Comparison of ENCODE assay signal across 19 cellular contexts in the genomic region with DNA sequence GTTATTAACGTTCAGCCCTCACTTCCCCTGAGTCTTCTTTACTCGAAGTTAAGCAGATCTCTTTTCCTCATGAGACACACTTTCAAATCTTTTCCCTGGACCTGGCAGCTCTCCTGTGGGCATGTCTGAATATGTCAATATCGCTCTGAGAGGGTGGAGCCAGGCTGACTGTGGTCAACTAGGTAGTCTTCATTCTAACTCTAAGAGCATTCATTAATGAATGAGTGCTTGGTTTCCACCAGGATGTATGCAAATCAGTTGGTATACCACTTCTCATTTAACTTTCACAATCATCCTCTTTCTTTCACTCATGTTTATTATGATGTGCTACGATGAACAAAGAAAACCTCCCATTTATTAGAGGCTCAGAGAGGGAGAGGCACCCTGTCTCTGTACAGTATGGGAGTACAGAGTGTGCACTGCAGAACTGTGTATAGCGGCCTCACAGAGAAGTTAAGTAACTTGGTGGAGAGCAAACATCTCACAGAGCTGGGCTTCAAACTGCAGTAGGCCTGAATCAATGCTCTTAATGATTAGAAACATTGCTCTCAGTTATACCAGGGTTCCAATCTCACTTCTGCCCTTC. TPM values are rescaled to one million over a fixed set of nuclear protein-coding genes. Genes with fewer than 3 reads are reported as not detected.
DNase-seq lines count a peak whose midpoint lies in the region; ATAC-seq, FAIRE-seq and TF ChIP-seq lines count a peak whose summit lies in the region.
"Had no signal": no experiment of that assay in that cellular context is flagged by ENCODE, and none has a peak within 500 bp of the region (broad histone marks: within the 10 kb centered on the region; RNA-seq: fewer than 3 reads in every experiment).

No MANE protein-coding gene starts in this region.

- H3K27ac Mint-ChIP-seq in stimulated activated naive B cell treated with anti-CD40 and anti-IgM and Interleukin-4, amounts not matched to agents 10 μg/mL and 1 μg/mL and 100 μg/mL, for 72 hours = peak overlapping the region; percentile 56
- H3K27ac Mint-ChIP-seq: activated naive CD8-positive, alpha-beta T cell treated with anti-CD3 and anti-CD28 coated beads for 36 hours; progenitor cell of endocrine pancreas had no signal

- H3K9me3 ChIP-seq in HepG2 (ENCODE audit: low read length) = no peaks in the 10 kb centered on the region
- H3K9me3 ChIP-seq in right lobe of liver = no peaks in the 10 kb centered on the region
- no peaks in the 10 kb centered on the region for H3K9me3 ChIP-seq in gastroesophageal sphincter
- H3K9me3 ChIP-seq: A549 had no signal

- no peak overlapping the region for H3K4me3 Mint-ChIP-seq in stimulated activated naive B cell treated with anti-CD40 and anti-IgM and Interleukin-4, amounts not matched to agents 10 μg/mL and 1 μg/mL and 100 μg/mL, for 72 hours
- H3K4me3 Mint-ChIP-seq: activated naive CD8-positive, alpha-beta T cell treated with anti-CD3 and anti-CD28 coated beads for 36 hours had no signal

- DNase-seq in HepG2 (ENCODE audit: low spot score) = no peak
- DNase-seq in right lobe of liver = no peak
- peak; percentile 26 for DNase-seq in MV-4-11 (lab: John Stamatoyannopoulos, UW)
- DNase-seq in stimulated activated naive B cell treated with anti-CD40 and anti-IgM and Interleukin-4, amounts not matched to agents 10 μg/mL and 1 μg/mL and 100 μg/mL, for 72 hours = no peak
- DNase-seq in NCI-H226 = no peak
- no peak for DNase-seq in stimulated activated CD4-positive, alpha-beta T cell treated with anti-CD3 and anti-CD28 coated beads, Interleukin-4, amount 100 ng/mL, for 1 hour
- DNase-seq: activated naive CD8-positive, alpha-beta T cell treated with anti-CD3 and anti-CD28 coated beads for 36 hours; caudate nucleus; glutamatergic neuron; NCI-H146; NCI-H446; RPMI8226; stimulated activated CD4-positive, alpha-beta T cell treated with anti-CD3 and anti-CD28 coated beads, Interleukin-15, amount 100 ng/mL, for 24 hours; T-helper 2 cell had no signal

- no peaks in the 10 kb centered on the region for H3K9me3 Mint-ChIP-seq in stimulated activated naive B cell treated with anti-CD40 and anti-IgM and Interleukin-4, amounts not matched to agents 10 μg/mL and 1 μg/mL and 100 μg/mL, for 72 hours
- H3K9me3 Mint-ChIP-seq: activated naive CD8-positive, alpha-beta T cell treated with anti-CD3 and anti-CD28 coated beads for 36 hours had no signal

- H3K79me2 ChIP-seq in HepG2 (ENCODE audit: insufficient read depth, low read length) = no peaks in the 10 kb centered on the region

- H3K4me1 ChIP-seq in HepG2 (ENCODE audit: insufficient read depth, low read length) (no peaks in the 10 kb centered on the region), right lobe of liver (no peaks in the 10 kb centered on the region), gastroesophageal sphincter (peaks cover 0 to 7% (median 3%) of the 10 kb centered on the region in 3 donors)
- H3K4me1 ChIP-seq: A549 had no signal

- POLR2A ChIA-PET in HepG2 (lab: Yijun Ruan, JAX) = no interaction called here

- TF ChIP-seq RAD21 in HepG2 (CRISPR knock-in tag; IDR thresholded peaks at IDR 0.05) = no peak

- intact Hi-C loops in HepG2 (cut with micrococcal nuclease; ENCODE audit: unreplicated experiment) = no loop called here
- intact Hi-C loops in right lobe of liver (cut with DNase I) = no loop called here

- no peak overlapping the region for H3K27ac ChIP-seq in HepG2 (ENCODE audit: extremely low read length, insufficient read depth, low read length)
- no peak overlapping the region for H3K27ac ChIP-seq in right lobe of liver
- no peak overlapping the region for H3K27ac ChIP-seq in gastroesophageal sphincter
- H3K27ac ChIP-seq: A549 had no signal

- in situ Hi-C loops in HepG2 (cut with HindIII; ENCODE audit: extremely low pct_ligation_motif_present, low pct_unique_long_range_greater_than_20kb) = no loop called here

- ATAC-seq in HepG2 (peak; percentile 22; the same call in 1 of the 3 replicates), right lobe of liver (no peak), GM21786 (IDR thresholded peaks at IDR 0.05; ENCODE audit: unreplicated experiment) (peak; percentile 61), gastroesophageal sphincter (no peak)
- peak; percentile 91 to 92 for ATAC-seq in stimulated activated naive B cell treated with anti-CD40 and anti-IgM and Interleukin-4, amounts not matched to agents 10 μg/mL and 1 μg/mL and 100 μg/mL, for 72 hours (replicated peaks)
- ATAC-seq: A549, HCT116 had no signal

- peaks cover 0 to 2% of the 10 kb centered on the region in 2 donors for H3K36me3 Mint-ChIP-seq in stimulated activated naive B cell treated with anti-CD40 and anti-IgM and Interleukin-4, amounts not matched to agents 10 μg/mL and 1 μg/mL and 100 μg/mL, for 72 hours
- H3K36me3 Mint-ChIP-seq: activated naive CD8-positive, alpha-beta T cell treated with anti-CD3 and anti-CD28 coated beads for 36 hours had no signal

- CTCF ChIA-PET in HepG2 (lab: Yijun Ruan, JAX; ENCODE audit: low intra/inter-chr PET ratio, low total read pairs) = no interaction called here

- WGBS in HepG2 (ENCODE audit: low lambda C conversion rate) = 12% methylated on average over 5 of the region's 5 CpGs
- 53% methylated on average over 5 of the region's 5 CpGs for WGBS in right lobe of liver (ENCODE audit: insufficient coverage, low coverage, low lambda C conversion rate, missing lambda C conversion rate)
- 71 to 75% methylated on average over 3 to 5 of the region's 5 CpGs for WGBS in gastroesophageal sphincter (ENCODE audit: low coverage in 1 of 2), 2 donors

- H3K27me3 Mint-ChIP-seq in stimulated activated naive B cell treated with anti-CD40 and anti-IgM and Interleukin-4, amounts not matched to agents 10 μg/mL and 1 μg/mL and 100 μg/mL, for 72 hours = peaks cover 7 to 16% of the 10 kb centered on the region in 2 donors
- H3K27me3 Mint-ChIP-seq: activated naive CD8-positive, alpha-beta T cell treated with anti-CD3 and anti-CD28 coated beads for 36 hours had no signal

- H3K4me3 ChIP-seq in HepG2 (replicated peaks in 1 of 3; ENCODE audit: insufficient read depth in 1 of 3, low read depth in 2 of 3, low read length in 3 of 3) (no peak overlapping the region), right lobe of liver (no peak overlapping the region), gastroesophageal sphincter (no peak overlapping the region)
- H3K4me3 ChIP-seq: A549 had no signal

- peaks cover 14 to 19% of the 10 kb centered on the region in 2 donors for H3K4me1 Mint-ChIP-seq in stimulated activated naive B cell treated with anti-CD40 and anti-IgM and Interleukin-4, amounts not matched to agents 10 μg/mL and 1 μg/mL and 100 μg/mL, for 72 hours
- H3K4me1 Mint-ChIP-seq: activated naive CD8-positive, alpha-beta T cell treated with anti-CD3 and anti-CD28 coated beads for 36 hours had no signal

- H3K27me3 ChIP-seq in HepG2 (ENCODE audit: control insufficient read depth in 1 of 2, insufficient read depth in 2 of 2, low read length in 2 of 2) = peaks cover 2 to 25% of the 10 kb centered on the region in 2 experiments; a peak in 4 of 5 replicates
- H3K27me3 ChIP-seq in right lobe of liver = no peaks in the 10 kb centered on the region
- peaks cover 8% of the 10 kb centered on the region for H3K27me3 ChIP-seq in gastroesophageal sphincter

- H4K20me1 ChIP-seq in HepG2 (ENCODE audit: insufficient read depth, low read length) = no peaks in the 10 kb centered on the region

- no peak for FAIRE-seq in HepG2 (lab: Jason Lieb, UNC)
- FAIRE-seq: A549 had no signal

- no peaks in the 10 kb centered on the region for H3K36me3 ChIP-seq in HepG2 (replicated peaks in 1 of 2; ENCODE audit: control insufficient read depth in 1 of 2, insufficient read depth in 2 of 2, low read length in 2 of 2)
- H3K36me3 ChIP-seq in right lobe of liver = no peaks in the 10 kb centered on the region
- H3K36me3 ChIP-seq in gastroesophageal sphincter = no peaks in the 10 kb centered on the region

- TF ChIP-seq POLR2A in HepG2 (IDR thresholded peaks at IDR 0.05; ENCODE audit: insufficient read depth in 1 of 2, low read depth in 2 of 2, low read length in 2 of 2) (no peak), right lobe of liver (IDR thresholded peaks at IDR 0.05) (no peak), gastroesophageal sphincter (IDR thresholded peaks at IDR 0.05) (no peak)

- TF ChIP-seq CTCF in HepG2 (CRISPR knock-in tag; IDR thresholded peaks at IDR 0.05) (no peak), right lobe of liver (IDR thresholded peaks at IDR 0.05) (no peak), gastroesophageal sphincter (IDR thresholded peaks at IDR 0.05) (no peak)

- no peak overlapping the region for H3K4me2 ChIP-seq in HepG2 (ENCODE audit: low read depth, low read length)
- H3K4me2 ChIP-seq: A549 had no signal

- BruUV-seq in HepG2 (replicated peaks; lab: Mats Ljungman, UMichigan) = no TSS peak

- H2AFZ ChIP-seq in HepG2 (ENCODE audit: low read length) = no peak overlapping the region

- H3K9ac ChIP-seq in HepG2 (ENCODE audit: insufficient read depth, low read depth, low read length) = no peak overlapping the region

- TF ChIP-seq EP300 in HepG2 (IDR thresholded peaks at IDR 0.05; ENCODE audit: low read depth in 2 of 2, low read length in 2 of 2) (no peak), HepG2 (CRISPR knock-in tag; IDR thresholded peaks at IDR 0.05; ENCODE audit: borderline replicate concordance) (no peak), gastroesophageal sphincter (IDR thresholded peaks at IDR 0.05) (no peak)

RNA-seq across cellular contexts. Expression of a gene that starts 39.9 kb away (rescaled TPM):
- total RNA-seq in HepG2 (2016; rRNA removed; fragmentation: Illumina TruSeq; extraction: Trizol) = 0.11 and 0.15 TPM in 2 replicates
- 0.09 and 0.10 TPM in 2 replicates for total RNA-seq in HepG2 (2016; cell fraction: cytosol; rRNA removed; fragmentation: Illumina TruSeq; extraction: Trizol; ENCODE audit: low read depth)
- total RNA-seq in HepG2 (2016; cell fraction: insoluble cytoplasmic fraction; rRNA removed; fragmentation: Illumina TruSeq; extraction: Trizol) = 0.06 and 0.11 TPM in 2 replicates
- total RNA-seq in HepG2 (2016; cell fraction: membrane; rRNA removed; fragmentation: Illumina TruSeq; extraction: Trizol) = 0.10 TPM in 1 of 2 replicates, not detected in the other
- total RNA-seq in HepG2 (2016; cell fraction: nucleus; rRNA removed; fragmentation: Illumina TruSeq; extraction: Trizol) = 0.40 and 0.50 TPM in 2 replicates
- 0.01 and 0.05 TPM in 2 replicates for polyA plus RNA-seq in HepG2 (2011; rRNA removed)
- 0.04 and 0.09 TPM in 2 replicates for polyA plus RNA-seq in HepG2 (2011; cell fraction: cytosol; rRNA removed)
- polyA plus RNA-seq in HepG2 (2011; cell fraction: nucleus; rRNA removed) = 0.06 and 0.10 TPM in 2 replicates
- 0.04 TPM in 1 of 2 replicates, not detected in the other for polyA plus RNA-seq in HepG2 (2012)
- polyA plus RNA-seq in HepG2 (2016; cell fraction: cytosol; fragmentation: Illumina TruSeq; extraction: Trizol; ENCODE audit: low read depth) = 0.05 TPM in 1 of 2 replicates, not detected in the other
- 0.08 TPM in 1 of 2 replicates, not detected in the other for polyA plus RNA-seq in HepG2 (2016; cell fraction: insoluble cytoplasmic fraction; fragmentation: Illumina TruSeq; extraction: Trizol; ENCODE audit: low read depth)
- 0.06 TPM in 1 of 2 replicates, not detected in the other for polyA plus RNA-seq in HepG2 (2016; cell fraction: membrane; fragmentation: Illumina TruSeq; extraction: Trizol; ENCODE audit: low read depth)
- polyA plus RNA-seq in HepG2 (2016; cell fraction: nucleus; fragmentation: Illumina TruSeq; extraction: Trizol; ENCODE audit: insufficient read depth, low read depth) = 0.20 and 0.56 TPM in 2 replicates
- polyA minus RNA-seq in HepG2 (2011; rRNA and poly(A)+ RNA removed; ENCODE audit: low replicate concordance) = 0.05 TPM in 1 of 2 replicates, not detected in the other
- not detected in 2 replicates for polyA minus RNA-seq in HepG2 (2011; cell fraction: cytosol; rRNA and poly(A)+ RNA removed)
- 0.25 and 0.26 TPM in 2 replicates for polyA minus RNA-seq in HepG2 (2011; cell fraction: nucleus; rRNA and poly(A)+ RNA removed)
- under 1 TPM in 4 of 6 experiments, not detected in 2; 0.12 to 0.25 (median 0.17) TPM for total RNA-seq in right lobe of liver
- under 1 TPM in 1 of 4 donors, not detected in 3; 0.54 TPM for total RNA-seq in gastroesophageal sphincter

RNA-seq across cellular contexts. Expression of a gene that starts 51.3 kb away (rescaled TPM):
- total RNA-seq in HepG2 (2016; rRNA removed; fragmentation: Illumina TruSeq; extraction: Trizol) = not detected in 2 replicates
- total RNA-seq in HepG2 (2016; cell fraction: cytosol; rRNA removed; fragmentation: Illumina TruSeq; extraction: Trizol; ENCODE audit: low read depth) = not detected in 2 replicates
- total RNA-seq in HepG2 (2016; cell fraction: insoluble cytoplasmic fraction; rRNA removed; fragmentation: Illumina TruSeq; extraction: Trizol) = not detected in 2 replicates
- total RNA-seq in HepG2 (2016; cell fraction: membrane; rRNA removed; fragmentation: Illumina TruSeq; extraction: Trizol) = not detected in 2 replicates
- total RNA-seq in HepG2 (2016; cell fraction: nucleus; rRNA removed; fragmentation: Illumina TruSeq; extraction: Trizol) = not detected in 2 replicates
- not detected in 2 replicates for polyA plus RNA-seq in HepG2 (2011; rRNA removed)
- not detected in 2 replicates for polyA plus RNA-seq in HepG2 (2011; cell fraction: cytosol; rRNA removed)
- polyA plus RNA-seq in HepG2 (2011; cell fraction: nucleus; rRNA removed) = not detected in 2 replicates
- 0.19 and 0.24 TPM in 2 replicates for polyA plus RNA-seq in HepG2 (2012)
- not detected in 2 replicates for polyA plus RNA-seq in HepG2 (2016; cell fraction: cytosol; fragmentation: Illumina TruSeq; extraction: Trizol; ENCODE audit: low read depth)
- polyA plus RNA-seq in HepG2 (2016; cell fraction: insoluble cytoplasmic fraction; fragmentation: Illumina TruSeq; extraction: Trizol; ENCODE audit: low read depth) = not detected in 2 replicates
- not detected in 2 replicates for polyA plus RNA-seq in HepG2 (2016; cell fraction: membrane; fragmentation: Illumina TruSeq; extraction: Trizol; ENCODE audit: low read depth)
- polyA plus RNA-seq in HepG2 (2016; cell fraction: nucleus; fragmentation: Illumina TruSeq; extraction: Trizol; ENCODE audit: insufficient read depth, low read depth) = not detected in 2 replicates
- polyA minus RNA-seq in HepG2 (2011; rRNA and poly(A)+ RNA removed; ENCODE audit: low replicate concordance) = not detected in 2 replicates
- polyA minus RNA-seq in HepG2 (2011; cell fraction: cytosol; rRNA and poly(A)+ RNA removed) = not detected in 2 replicates
- polyA minus RNA-seq in HepG2 (2011; cell fraction: nucleus; rRNA and poly(A)+ RNA removed) = not detected in 2 replicates
- 10 to 100 TPM in 1 of 6 experiments, 1 to 10 TPM in 5; 1.9 to 20.5 (median 3.4) TPM for total RNA-seq in right lobe of liver
- total RNA-seq in gastroesophageal sphincter = 1 to 10 TPM in 2 of 4 donors, under 1 TPM in 1, not detected in 1; 0.62 to 5.0 (median 1.4) TPM
- total RNA-seq: progenitor cell of endocrine pancreas had no signal
- polyA plus RNA-seq: A549 had no signal

Comparison
In these comparisons a context has a peak if more than half of its experiments do, and no peak if none do; other contexts are left out.
1. ATAC-seq: peak in HepG2 (single experiment), GM21786 (single experiment) and stimulated activated naive B cell treated with anti-CD40 and anti-IgM and Interleukin-4, amounts not matched to agents 10 μg/mL and 1 μg/mL and 100 μg/mL, for 72 hours (2 of 2); none in right lobe of liver (0 of 4) and gastroesophageal sphincter (single experiment).